Comparison of ENCODE assay signal across 1 cellular context in the genomic region with DNA sequence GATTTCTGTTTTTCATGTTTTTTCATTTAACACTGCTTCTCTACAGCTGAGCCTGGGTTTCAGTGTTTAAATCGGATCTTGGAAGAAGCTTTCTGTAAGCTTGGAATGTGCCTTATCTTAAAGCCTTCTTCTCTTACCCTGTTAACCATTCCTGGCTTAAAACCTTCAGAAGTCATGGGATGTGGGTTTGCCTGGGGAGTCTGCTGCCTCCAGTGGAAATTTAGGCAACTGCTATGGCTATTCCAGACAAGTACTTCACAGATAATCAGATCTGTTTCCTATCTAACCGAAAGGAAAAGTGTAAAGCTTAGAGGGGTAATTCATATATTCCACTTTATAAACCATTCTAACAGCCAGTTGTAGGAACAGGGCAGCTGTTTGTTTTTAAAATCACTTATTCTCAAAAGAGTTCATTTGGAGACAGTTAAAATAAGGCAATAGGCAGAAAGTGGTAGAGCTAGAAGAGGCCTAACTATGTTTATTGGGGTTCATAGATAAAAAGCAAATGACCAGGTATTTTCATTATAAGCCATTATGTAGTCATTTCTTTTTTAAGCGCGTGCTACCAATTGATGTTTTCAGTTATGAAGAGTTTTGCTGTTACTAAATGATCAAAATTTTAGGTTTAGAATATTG.
TF ChIP-seq lines count a peak whose summit lies in the region.

No MANE protein-coding gene starts in this region.

TF ChIP-seq in WTC11, 78 proteins besides CTCF, POLR2A, EP300 and RAD21 (continued from another document):
- TF ChIP-seq, protein P1, sequence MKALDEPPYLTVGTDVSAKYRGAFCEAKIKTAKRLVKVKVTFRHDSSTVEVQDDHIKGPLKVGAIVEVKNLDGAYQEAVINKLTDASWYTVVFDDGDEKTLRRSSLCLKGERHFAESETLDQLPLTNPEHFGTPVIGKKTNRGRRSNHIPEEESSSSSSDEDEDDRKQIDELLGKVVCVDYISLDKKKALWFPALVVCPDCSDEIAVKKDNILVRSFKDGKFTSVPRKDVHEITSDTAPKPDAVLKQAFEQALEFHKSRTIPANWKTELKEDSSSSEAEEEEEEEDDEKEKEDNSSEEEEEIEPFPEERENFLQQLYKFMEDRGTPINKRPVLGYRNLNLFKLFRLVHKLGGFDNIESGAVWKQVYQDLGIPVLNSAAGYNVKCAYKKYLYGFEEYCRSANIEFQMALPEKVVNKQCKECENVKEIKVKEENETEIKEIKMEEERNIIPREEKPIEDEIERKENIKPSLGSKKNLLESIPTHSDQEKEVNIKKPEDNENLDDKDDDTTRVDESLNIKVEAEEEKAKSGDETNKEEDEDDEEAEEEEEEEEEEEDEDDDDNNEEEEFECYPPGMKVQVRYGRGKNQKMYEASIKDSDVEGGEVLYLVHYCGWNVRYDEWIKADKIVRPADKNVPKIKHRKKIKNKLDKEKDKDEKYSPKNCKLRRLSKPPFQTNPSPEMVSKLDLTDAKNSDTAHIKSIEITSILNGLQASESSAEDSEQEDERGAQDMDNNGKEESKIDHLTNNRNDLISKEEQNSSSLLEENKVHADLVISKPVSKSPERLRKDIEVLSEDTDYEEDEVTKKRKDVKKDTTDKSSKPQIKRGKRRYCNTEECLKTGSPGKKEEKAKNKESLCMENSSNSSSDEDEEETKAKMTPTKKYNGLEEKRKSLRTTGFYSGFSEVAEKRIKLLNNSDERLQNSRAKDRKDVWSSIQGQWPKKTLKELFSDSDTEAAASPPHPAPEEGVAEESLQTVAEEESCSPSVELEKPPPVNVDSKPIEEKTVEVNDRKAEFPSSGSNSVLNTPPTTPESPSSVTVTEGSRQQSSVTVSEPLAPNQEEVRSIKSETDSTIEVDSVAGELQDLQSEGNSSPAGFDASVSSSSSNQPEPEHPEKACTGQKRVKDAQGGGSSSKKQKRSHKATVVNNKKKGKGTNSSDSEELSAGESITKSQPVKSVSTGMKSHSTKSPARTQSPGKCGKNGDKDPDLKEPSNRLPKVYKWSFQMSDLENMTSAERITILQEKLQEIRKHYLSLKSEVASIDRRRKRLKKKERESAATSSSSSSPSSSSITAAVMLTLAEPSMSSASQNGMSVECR (CRISPR knock-in tag; IDR thresholded peaks at IDR 0.05; ENCODE audit: borderline replicate concordance) = no peak
